25 cellular contexts compared by ENCODE assay signal in genomic region chr7:23115991-23116390, GRCh38. TPM values are rescaled to one million over a fixed set of nuclear protein-coding genes. Genes with fewer than 3 reads are reported as not detected.
DNase-seq lines count a peak whose midpoint lies in the region; ATAC-seq and TF ChIP-seq lines count a peak whose summit lies in the region.
"Had no signal": no experiment of that assay in that cellular context is flagged by ENCODE, and none has a peak within 500 bp of the region (broad histone marks: within the 10 kb centered on the region; RNA-seq: fewer than 3 reads in every experiment).

No MANE protein-coding gene starts in this region.

- intact Hi-C loops in adrenal gland (cut with DNase I), result no loop called here

- no peak overlapping the region for H3K4me3 Mint-ChIP-seq in osteocyte (ENCODE audit: unreplicated experiment)
- H3K4me3 Mint-ChIP-seq: activated CD4-positive, alpha-beta T cell treated with anti-CD3 and anti-CD28 coated beads, Interleukin-2, amount 10 ng/mL, durations not matched to agents 7 days and 5 days; CD4-positive, CD25-positive, alpha-beta regulatory T cell; effector memory CD8-positive, alpha-beta T cell; IgD-negative memory B cell; immature natural killer cell; T-helper 17 cell had no signal

- no peaks in the 10 kb centered on the region for H3K27me3 Mint-ChIP-seq in osteocyte (ENCODE audit: unreplicated experiment)
- H3K27me3 Mint-ChIP-seq: activated CD4-positive, alpha-beta T cell treated with anti-CD3 and anti-CD28 coated beads, Interleukin-2, amount 10 ng/mL, durations not matched to agents 7 days and 5 days; CD4-positive, CD25-positive, alpha-beta regulatory T cell; effector memory CD8-positive, alpha-beta T cell; IgD-negative memory B cell; T-helper 17 cell had no signal

- no peak overlapping the region for H3K4me3 ChIP-seq in H7 (ENCODE audit: insufficient read depth, low read depth, low read length)
- no peak overlapping the region for H3K4me3 ChIP-seq in adrenal gland
- H3K4me3 ChIP-seq: left lung, mucosa of descending colon, psoas muscle, thyroid gland had no signal

- peak overlapping the region in 3 of 5 donors; percentile 18 to 60 (median 45) for H3K27ac ChIP-seq in adrenal gland
- H3K27ac ChIP-seq: HL-60, left lung, psoas muscle, thyroid gland had no signal

- TF ChIP-seq POLR2A in adrenal gland (IDR thresholded peaks at IDR 0.05), result no peak

- peak overlapping the region; percentile 45 for H3K27ac Mint-ChIP-seq in osteocyte (ENCODE audit: unreplicated experiment)
- H3K27ac Mint-ChIP-seq: activated CD4-positive, alpha-beta T cell treated with anti-CD3 and anti-CD28 coated beads, Interleukin-2, amount 10 ng/mL, durations not matched to agents 7 days and 5 days; activated naive CD4-positive, alpha-beta T cell treated with anti-CD3 and anti-CD28 coated beads, Interleukin-2, amount 50 U/mL, for 72 hours; immature natural killer cell; T-helper 17 cell had no signal

- no peaks in the 10 kb centered on the region for H3K27me3 ChIP-seq in H7 (ENCODE audit: control insufficient read depth, insufficient read depth, low read length)
- no peaks in the 10 kb centered on the region for H3K27me3 ChIP-seq in adrenal gland
- H3K27me3 ChIP-seq: left lung, thyroid gland had no signal

- no peaks in the 10 kb centered on the region for H3K9me3 Mint-ChIP-seq in osteocyte (ENCODE audit: unreplicated experiment)
- H3K9me3 Mint-ChIP-seq: activated CD4-positive, alpha-beta T cell treated with anti-CD3 and anti-CD28 coated beads, Interleukin-2, amount 10 ng/mL, durations not matched to agents 7 days and 5 days; activated naive CD4-positive, alpha-beta T cell treated with anti-CD3 and anti-CD28 coated beads, Interleukin-2, amount 50 U/mL, for 72 hours; CD4-positive, CD25-positive, alpha-beta regulatory T cell; effector memory CD8-positive, alpha-beta T cell; IgD-negative memory B cell; immature natural killer cell had no signal

- no peaks in the 10 kb centered on the region for H3K9me3 ChIP-seq in adrenal gland (replicated peaks in 1 of 3)
- H3K9me3 ChIP-seq: left lung, mucosa of descending colon, psoas muscle, thyroid gland had no signal

- DNase-seq in H7 (peak; percentile 42), adrenal gland (peak in 1 of 7 donors; percentile 22), iPS DF 4.7 (ENCODE audit: extremely low read depth, low spot score) (peak; percentile 84), osteocyte (ENCODE audit: extremely low spot score, unreplicated experiment) (no peak), NCI-H2081 (lab: John Stamatoyannopoulos, UW) (no peak)
- DNase-seq in activated CD8-positive, alpha-beta memory T cell treated with anti-CD3 and anti-CD28 coated beads for 24 hours, result no peak
- DNase-seq: activated CD4-positive, alpha-beta T cell treated with anti-CD3 and anti-CD28 coated beads, Interleukin-2, amount 10 ng/mL, durations not matched to agents 7 days and 5 days; CD4-positive, CD25-positive, alpha-beta regulatory T cell; effector memory CD8-positive, alpha-beta T cell; GDM1; immature natural killer cell; left lung; mucosa of descending colon; NCI-H1105; NCI-H2029 treated with DMSO at 0.1 percent for 48 hours; psoas muscle; stimulated activated CD4-positive, alpha-beta T cell treated with anti-CD3 and anti-CD28 coated beads, Interleukin-4, amount 100 ng/mL, for 1 hour; stimulated activated naive CD8-positive, alpha-beta T cell treated with anti-CD3 and anti-CD28 coated beads, Interleukin-15, Interleukin-2, amounts not matched to agents 100 U/mL and 50 U/mL, for 24 hours; T-helper 17 cell; thyroid gland had no signal

- H3K36me3 ChIP-seq in H7 (replicated peaks; ENCODE audit: control insufficient read depth, insufficient read depth, low read length) (no peaks in the 10 kb centered on the region), adrenal gland (replicated peaks in 1 of 2) (no peaks in the 10 kb centered on the region)
- H3K36me3 ChIP-seq: left lung, thyroid gland had no signal

- TF ChIP-seq CTCF in adrenal gland (IDR thresholded peaks at IDR 0.05) (no peak), osteocyte (IDR thresholded peaks at IDR 0.05) (no peak)

- peaks cover 32% of the 10 kb centered on the region for H3K4me1 Mint-ChIP-seq in osteocyte (ENCODE audit: unreplicated experiment)
- H3K4me1 Mint-ChIP-seq: activated CD4-positive, alpha-beta T cell treated with anti-CD3 and anti-CD28 coated beads, Interleukin-2, amount 10 ng/mL, durations not matched to agents 7 days and 5 days had no signal

- peaks cover 3% of the 10 kb centered on the region for H3K36me3 Mint-ChIP-seq in osteocyte (ENCODE audit: unreplicated experiment)
- H3K36me3 Mint-ChIP-seq: activated naive CD4-positive, alpha-beta T cell treated with anti-CD3 and anti-CD28 coated beads, Interleukin-2, amount 50 U/mL, for 72 hours had no signal

- no peak for ATAC-seq in GM18858 (IDR thresholded peaks at IDR 0.05; ENCODE audit: unreplicated experiment)
- no peak for ATAC-seq in HG03025 (IDR thresholded peaks at IDR 0.05; ENCODE audit: low FRiP score, unreplicated experiment)
- ATAC-seq: activated naive CD4-positive, alpha-beta T cell treated with anti-CD3 and anti-CD28 coated beads, Interleukin-2, amount 50 U/mL, for 72 hours; effector memory CD8-positive, alpha-beta T cell; left lung; mucosa of descending colon; psoas muscle; stimulated activated naive CD8-positive, alpha-beta T cell treated with anti-CD3 and anti-CD28 coated beads, Interleukin-15, Interleukin-2, amounts not matched to agents 100 U/mL and 50 U/mL, for 24 hours; T-helper 17 cell had no signal

- WGBS in adrenal gland, 4 donors, result 48 to 59% (median 51%) methylated on average over 2 of the region's 2 CpGs

- peaks cover 30 to 38% of the 10 kb centered on the region in 2 donors for H3K4me1 ChIP-seq in adrenal gland (replicated peaks in 1 of 2)
- H3K4me1 ChIP-seq: left lung, thyroid gland had no signal

RNA-seq across cellular contexts. Expression of gene KLHL7, which starts 10.4 kb away (rescaled TPM):
- total RNA-seq in H7 (2014; rRNA removed; shearing (Covaris generic)), result 88.1 and 90.6 TPM in 2 replicates
- total RNA-seq in adrenal gland (10 to 100 TPM; 28.8 to 74.9 (median 49.2) TPM), osteocyte (48.1 and 50.2 TPM in 2 replicates)
- 10 to 100 TPM; 13.5 to 38.4 (median 34.0) TPM for polyA plus RNA-seq in adrenal gland

Comparison
In these comparisons a context has a peak if more than half of its experiments do, and no peak if none do; other contexts are left out.
1. DNase-seq: peak in H7 (single experiment) and iPS DF 4.7 (single experiment); none in osteocyte (single experiment), activated CD8-positive, alpha-beta memory T cell treated with anti-CD3 and anti-CD28 coated beads for 24 hours (single experiment) and NCI-H2081 (0 of 2).